14 cellular contexts compared by ENCODE assay signal in genomic region chr6:166162599-166163342, GRCh38. TPM values are rescaled to one million over a fixed set of nuclear protein-coding genes. Genes with fewer than 3 reads are reported as not detected.
A peak's percentile ranks its signal among the peaks of the same experiment; 100 is the strongest.
DNase-seq lines count a peak whose midpoint lies in the region; ATAC-seq lines count a peak whose summit lies in the region.
"Had no signal": no experiment of that assay in that cellular context is flagged by ENCODE, and none has a peak within 500 bp of the region (broad histone marks: within the 10 kb centered on the region; RNA-seq: fewer than 3 reads in every experiment).

No MANE protein-coding gene starts in this region.

- no peak overlapping the region for H3K4me3 Mint-ChIP-seq in stimulated activated naive CD8-positive, alpha-beta T cell treated with anti-CD3 and anti-CD28 coated beads, Interleukin-15, amount 100 ng/mL, for 72 hours
- H3K4me3 Mint-ChIP-seq: activated T-helper 1 cell treated with anti-CD3 and anti-CD28 coated beads, Interleukin-12 subunit alpha, Interleukin-12 subunit beta, Interleukin-2, Interleukin-4 antibody, amounts not matched to agents 30 ng/mL and 10 ng/mL and 1 ng/mL, durations not matched to agents 14 hours and 24 hours and 36 hours; CD4-positive, CD25-positive, alpha-beta regulatory T cell; nephron had no signal

- ATAC-seq in GM21717 (IDR thresholded peaks at IDR 0.05; ENCODE audit: unreplicated experiment): peak; percentile 79
- ATAC-seq in HG03196 (IDR thresholded peaks at IDR 0.05; ENCODE audit: unreplicated experiment): peak; percentile 92
- peak; percentile 97 for ATAC-seq in stimulated activated naive CD8-positive, alpha-beta T cell treated with anti-CD3 and anti-CD28 coated beads, Interleukin-15, amount 100 ng/mL, for 72 hours

- H3K4me1 Mint-ChIP-seq in stimulated activated naive CD8-positive, alpha-beta T cell treated with anti-CD3 and anti-CD28 coated beads, Interleukin-15, amount 100 ng/mL, for 72 hours: peaks cover 28% of the 10 kb centered on the region
- H3K4me1 Mint-ChIP-seq: nephron had no signal

- no peak overlapping the region for H3K27ac Mint-ChIP-seq in stimulated activated naive CD8-positive, alpha-beta T cell treated with anti-CD3 and anti-CD28 coated beads, Interleukin-15, amount 100 ng/mL, for 72 hours
- H3K27ac Mint-ChIP-seq: activated T-helper 1 cell treated with anti-CD3 and anti-CD28 coated beads, Interleukin-12 subunit alpha, Interleukin-12 subunit beta, Interleukin-2, Interleukin-4 antibody, amounts not matched to agents 30 ng/mL and 10 ng/mL and 1 ng/mL, durations not matched to agents 14 hours and 24 hours and 36 hours; CD4-positive, CD25-positive, alpha-beta regulatory T cell; nephron had no signal

- peak; percentile 23 to 25 for DNase-seq in stimulated activated CD4-positive, alpha-beta T cell treated with anti-CD3 and anti-CD28 coated beads, Interleukin-4, amount 100 ng/mL, for 48 hours (ENCODE audit: low read depth in 2 of 2)
- DNase-seq in stimulated activated CD4-positive, alpha-beta T cell treated with anti-CD3 and anti-CD28 coated beads, Interleukin-4, amount 100 ng/mL, for 24 hours: no peak
- DNase-seq in stimulated activated naive CD8-positive, alpha-beta T cell treated with anti-CD3 and anti-CD28 coated beads, Interleukin-15, amount 100 ng/mL, for 72 hours: peak in 1 of 2 donors; percentile 84
- DNase-seq in cortex of kidney (lab: John Stamatoyannopoulos, UW): no peak
- DNase-seq in SIG-M5 treated with dmso at 0.1 percent for 504 hours (lab: John Stamatoyannopoulos, UW; ENCODE audit: unreplicated experiment): no peak
- DNase-seq in A172 (ENCODE audit: low spot score): no peak
- DNase-seq: CD4-positive, CD25-positive, alpha-beta regulatory T cell had no signal

- no peaks in the 10 kb centered on the region for H3K9me3 Mint-ChIP-seq in stimulated activated naive CD8-positive, alpha-beta T cell treated with anti-CD3 and anti-CD28 coated beads, Interleukin-15, amount 100 ng/mL, for 72 hours
- H3K9me3 Mint-ChIP-seq: activated T-helper 1 cell treated with anti-CD3 and anti-CD28 coated beads, Interleukin-12 subunit alpha, Interleukin-12 subunit beta, Interleukin-2, Interleukin-4 antibody, amounts not matched to agents 30 ng/mL and 10 ng/mL and 1 ng/mL, durations not matched to agents 14 hours and 24 hours and 36 hours; CD4-positive, CD25-positive, alpha-beta regulatory T cell; nephron had no signal

- H3K27me3 Mint-ChIP-seq in stimulated activated naive CD8-positive, alpha-beta T cell treated with anti-CD3 and anti-CD28 coated beads, Interleukin-15, amount 100 ng/mL, for 72 hours: peaks cover 31% of the 10 kb centered on the region

RNA-seq across cellular contexts. Expression of gene TBXT, which starts 4.9 kb away (rescaled TPM):
- not detected in 2 replicates for total RNA-seq in A172 (2014; rRNA removed; shearing (Covaris generic))
- total RNA-seq: activated T-helper 1 cell treated with anti-CD3 and anti-CD28 coated beads, Interleukin-12 subunit alpha, Interleukin-12 subunit beta, Interleukin-2, Interleukin-4 antibody, amounts not matched to agents 30 ng/mL and 10 ng/mL and 1 ng/mL, durations not matched to agents 14 hours and 24 hours and 36 hours; cardiac muscle cell; CD4-positive, CD25-positive, alpha-beta regulatory T cell; T-helper 1 cell treated with Interleukin-12 subunit alpha and Interleukin-12 subunit beta and Interleukin-4 antibody, amounts not matched to agents 30 ng/mL and 1 ng/mL, for 36 hours; thoracic aorta had no signal

Comparison
In these comparisons a context has a peak if more than half of its experiments do, and no peak if none do; other contexts are left out.
1. DNase-seq: peak in stimulated activated CD4-positive, alpha-beta T cell treated with anti-CD3 and anti-CD28 coated beads, Interleukin-4, amount 100 ng/mL, for 48 hours (2 of 2); none in stimulated activated CD4-positive, alpha-beta T cell treated with anti-CD3 and anti-CD28 coated beads, Interleukin-4, amount 100 ng/mL, for 24 hours (single experiment), cortex of kidney (single experiment), SIG-M5 treated with dmso at 0.1 percent for 504 hours (single experiment) and A172 (single experiment).
2. Peak in every context shown above with its lines, with median percentiles within 50 percentile points of each other: ATAC-seq.